Comparison of ENCODE assay signal across 8 cellular contexts in genomic region chr14:60092516-60092915, GRCh38. TPM values are rescaled to one million over a fixed set of nuclear protein-coding genes. Genes with fewer than 3 reads are reported as not detected.
DNase-seq lines count a peak whose midpoint lies in the region; ATAC-seq, FAIRE-seq and TF ChIP-seq lines count a peak whose summit lies in the region.

No MANE protein-coding gene starts in this region.

- H3K4me3 ChIP-seq in AG04450 (ENCODE audit: low read depth, low read length) (peak overlapping the region; percentile 91), K562 (peak overlapping the region; percentile 76), iPS-20b (ENCODE audit: low read length) (peak overlapping the region; percentile 97), skeletal muscle satellite cell (ENCODE audit: low read length) (peak overlapping the region; percentile 83)

- H3K27me3 ChIP-seq in AG04450 (ENCODE audit: control insufficient read depth, insufficient read depth, low read length) (no peaks in the 10 kb centered on the region), K562 (ENCODE audit: control insufficient read depth in 2 of 2, insufficient read depth in 2 of 2, low read length in 2 of 2) (no peaks in the 10 kb centered on the region), iPS-20b (ENCODE audit: insufficient read depth, low read length) (no peaks in the 10 kb centered on the region), skeletal muscle satellite cell (ENCODE audit: control insufficient read depth, insufficient read depth, low read length) (no peaks in the 10 kb centered on the region)

- in situ Hi-C loops in GM13976 (cut with MboI; ENCODE audit: low sequenced_read_pairs, unreplicated experiment), result no loop called here
- in situ Hi-C loops in K562 (cut with MboI), result no loop called here

- TF ChIP-seq CTCF in AG04450 (IDR thresholded peaks at IDR 0.05; ENCODE audit: low read depth, low read length) (no peak), GM13976 (IDR thresholded peaks at IDR 0.05; ENCODE audit: borderline replicate concordance, control extremely low read depth, extremely low read depth, insufficient read depth, missing control alignments) (no peak), K562 (IDR thresholded peaks at IDR 0.05 in 2 of 3, conservative IDR thresholded peaks at IDR 0.05 in 1 of 3; ENCODE audit: insufficient read depth in 2 of 3, low read depth in 1 of 3, low read length in 3 of 3) (no peak)

- CTCF ChIA-PET in AG04450 (lab: Charles Lee), result interaction anchor here (1.0 kb wide), 2 partner anchors 73 to 128 kb away, joined by 3 to 6 read pairs; partner anchors contain the start of gene DHRS7
- CTCF ChIA-PET in K562 (lab: Yijun Ruan, JAX; ENCODE audit: low intra/inter-chr PET ratio), result no interaction called here

- no peaks in the 10 kb centered on the region for H4K20me1 ChIP-seq in K562 (replicated peaks; ENCODE audit: control insufficient read depth, insufficient read depth, low read length)

- H3K4me2 ChIP-seq in K562 (ENCODE audit: insufficient read depth, low read length) (peak overlapping the region; percentile 84), skeletal muscle satellite cell (ENCODE audit: low read length) (peak overlapping the region; percentile 79)

- no peaks in the 10 kb centered on the region for H3K9me3 ChIP-seq in AG04450 (ENCODE audit: control insufficient read depth, insufficient read depth, low read length)
- no peaks in the 10 kb centered on the region; the same call in 1 of the 2 replicates for H3K9me3 ChIP-seq in K562 (replicated peaks; ENCODE audit: control insufficient read depth, insufficient read depth, low read depth, low read length)
- H3K9me3 ChIP-seq in iPS-20b (ENCODE audit: insufficient read depth, low read depth, low read length), result no peaks in the 10 kb centered on the region
- H3K9me3 ChIP-seq in skeletal muscle satellite cell (replicated peaks; ENCODE audit: low read length), result no peaks in the 10 kb centered on the region

- H3K9ac ChIP-seq in K562 (ENCODE audit: insufficient read depth in 1 of 2, low read depth in 2 of 2, low read length in 2 of 2) (peak overlapping the region; percentile 80 to 97), iPS-20b (ENCODE audit: low read depth, low read length) (peak overlapping the region; percentile 95), skeletal muscle satellite cell (ENCODE audit: low read depth, low read length) (peak overlapping the region; percentile 96)

- POLR2A ChIA-PET in AG04450 (lab: Yijun Ruan, JAX) (interaction anchor here (0.5 to 1.4 kb wide), 6 partner anchors 9 to 1195 kb away, joined by 3 to 9 read pairs (median 4); partner anchors contain the start of genes DHRS7 and PPM1A), K562 (lab: Yijun Ruan, JAX) (no interaction called here)

- ATAC-seq in K562 (peak; percentile 26), HG02885 (IDR thresholded peaks at IDR 0.05; ENCODE audit: poor library complexity, unreplicated experiment) (no peak)

- peak overlapping the region; percentile 92 for H2AFZ ChIP-seq in K562 (ENCODE audit: low read depth, low read length)

- peaks cover 54% of the 10 kb centered on the region for H3K79me2 ChIP-seq in K562 (ENCODE audit: control insufficient read depth, insufficient read depth, low read length)

- TF ChIP-seq POLR2A in K562 (conservative IDR thresholded peaks at IDR 0.05), result no peak

- no peak for DNase-seq in AG04450 (ENCODE audit: low read depth, low spot score)
- DNase-seq in GM13976 (ENCODE audit: low spot score), result peak; percentile 31
- peak; percentile 67 for DNase-seq in OCI-M1 (lab: John Stamatoyannopoulos, UW)
- DNase-seq in K562 (ENCODE audit: extremely low read depth in 1 of 4, low spot score in 3 of 4), result peak; percentile 8 to 32 (median 10)
- no peak for DNase-seq in SKM-1 (lab: John Stamatoyannopoulos, UW; ENCODE audit: unreplicated experiment)

- no peak for TF ChIP-seq RAD21 in K562 (CRISPR knock-in tag; conservative IDR thresholded peaks at IDR 0.05 in 1 of 2, IDR thresholded peaks at IDR 0.05 in 1 of 2)

- intact Hi-C loops in K562 (cut with micrococcal nuclease), result loop anchor here (2.0 to 5.0 kb wide), 2 partner anchors 72 to 155 kb away; partner anchors contain the start of genes DHRS7 and PPM1A

- under 1% methylated on average over 14 of the region's 14 CpGs for whole genome bisulfite sequencing in K562 (ENCODE audit: insufficient coverage, low coverage, missing lambda C conversion rate)

- H3K36me3 ChIP-seq in K562 (ENCODE audit: control insufficient read depth, insufficient read depth, low read length) (peaks cover 11% of the 10 kb centered on the region; the same call in 2 of the 3 replicates), iPS-20b (ENCODE audit: insufficient read depth, low read depth, low read length) (no peaks in the 10 kb centered on the region), skeletal muscle satellite cell (ENCODE audit: insufficient read depth, low read length) (peaks cover 5% of the 10 kb centered on the region)

- H3K4me1 ChIP-seq in K562 (replicated peaks in 1 of 2; ENCODE audit: control insufficient read depth in 2 of 2, insufficient read depth in 2 of 2, low read length in 2 of 2) (peaks cover 0 to 24% of the 10 kb centered on the region in 2 experiments; a peak in 3 of 5 replicates), iPS-20b (ENCODE audit: insufficient read depth, low read length) (peaks cover 27% of the 10 kb centered on the region), skeletal muscle satellite cell (ENCODE audit: control insufficient read depth, insufficient read depth, low read length) (peaks cover 30% of the 10 kb centered on the region)

- TSS peak; percentile 45 for BruUV-seq in K562 (replicated peaks; lab: Mats Ljungman, UMichigan)

- no peaks in the 10 kb centered on the region for H3K9me1 ChIP-seq in K562 (ENCODE audit: control insufficient read depth, insufficient read depth, low read length)

- H3K27ac ChIP-seq in AG04450 (ENCODE audit: low read depth, low read length), result peak overlapping the region; percentile 98
- H3K27ac ChIP-seq in K562 (ENCODE audit: extremely low read depth, low read depth, low read length), result peak overlapping the region; percentile 99
- peak overlapping the region; percentile 70 for H3K27ac ChIP-seq in iPS-20b (ENCODE audit: low read length)

- TF ChIP-seq EP300 in K562 (IDR thresholded peaks at IDR 0.05; ENCODE audit: low read length), result no peak

- no peak for FAIRE-seq in K562 (lab: Jason Lieb, UNC)

TF ChIP-seq in K562, 482 proteins besides CTCF, POLR2A, EP300 and RAD21:
- TF ChIP-seq ZFX (CRISPR knock-in tag; IDR thresholded peaks at IDR 0.05), result no peak
- TF ChIP-seq HMGN3 (IDR thresholded peaks at IDR 0.05; ENCODE audit: borderline replicate concordance, extremely low read depth, insufficient read length, low read depth, low read length), result peak; percentile 8

RNA-seq across cellular contexts. Expression of gene PCNX4, which starts 0.8 kb away (rescaled TPM):
- polyA plus RNA-seq in AG04450 (2011; rRNA removed) (67.2 and 79.9 TPM in 2 replicates), K562 (2011; rRNA removed) (17.6 and 22.4 TPM in 2 replicates), K562 (2014; fragmentation: Illumina TruSeq; extraction: Trizol) (31.1 and 41.2 TPM in 2 replicates), K562 (2014; fragmentation: Nextera tagmentation; extraction: Ambion mirVana) (10 to 100 TPM; 10.0 to 12.0 TPM), K562 (2014; rRNA removed) (16.2 and 18.8 TPM in 2 replicates)
- polyA minus RNA-seq in AG04450 (2011; rRNA and poly(A)+ RNA removed), result 82.7 and 136 TPM in 2 replicates
- 47.4 and 109 TPM in 2 replicates for total RNA-seq in K562 (2011; cell fraction: chromatin; rRNA removed; ENCODE audit: low replicate concordance)
- 16.8 and 25.7 TPM in 2 replicates for total RNA-seq in K562 (2011; cell fraction: nucleolus; rRNA removed)
- 48.0 and 56.9 TPM in 2 replicates for total RNA-seq in K562 (2011; cell fraction: nucleoplasm; rRNA removed)
- total RNA-seq in K562 (2014; rRNA removed) (18.1 and 21.7 TPM in 2 replicates), K562 (2014; rRNA removed; fragmentation: Illumina TruSeq; extraction: Trizol) (29.0 and 31.5 TPM in 2 replicates), K562 (2015; rRNA removed; fragmentation: Illumina TruSeq; extraction: Trizol) (40.9 and 42.8 TPM in 2 replicates), K562 (2021) (25.9 and 35.5 TPM in 2 replicates)
- 12.4 and 18.5 TPM in 2 replicates for polyA plus RNA-seq in K562 (2011; cell fraction: cytosol; rRNA removed)
- polyA plus RNA-seq in K562 (2011; cell fraction: nucleus; rRNA removed), result 37.6 and 44.8 TPM in 2 replicates
- 14.8 and 17.1 TPM in 2 replicates for polyA plus RNA-seq in K562 (2012)
- 65.3 and 73.0 TPM in 2 replicates for polyA minus RNA-seq in K562 (2011; rRNA and poly(A)+ RNA removed)
- 10.9 and 21.6 TPM in 2 replicates for polyA minus RNA-seq in K562 (2011; cell fraction: cytosol; rRNA and poly(A)+ RNA removed)
- polyA minus RNA-seq in K562 (2011; cell fraction: nucleus; rRNA and poly(A)+ RNA removed), result 20.2 and 37.7 TPM in 2 replicates
- total RNA-seq in skeletal muscle satellite cell (2012; rRNA removed), result 51.5 and 63.6 TPM in 2 replicates

Comparison
In these comparisons a context has a peak if more than half of its experiments do, and no peak if none do; other contexts are left out.
1. DNase-seq: peak in GM13976 (single experiment), OCI-M1 (single experiment) and K562 (4 of 4); none in AG04450 (single experiment) and SKM-1 (single experiment).
2. Peak in every context shown above with its lines, with median percentiles within 50 percentile points of each other: H3K27ac ChIP-seq, H3K4me3 ChIP-seq and H3K9ac ChIP-seq.